Comparison of ENCODE assay signal across 1 cellular context in the genomic region with DNA sequence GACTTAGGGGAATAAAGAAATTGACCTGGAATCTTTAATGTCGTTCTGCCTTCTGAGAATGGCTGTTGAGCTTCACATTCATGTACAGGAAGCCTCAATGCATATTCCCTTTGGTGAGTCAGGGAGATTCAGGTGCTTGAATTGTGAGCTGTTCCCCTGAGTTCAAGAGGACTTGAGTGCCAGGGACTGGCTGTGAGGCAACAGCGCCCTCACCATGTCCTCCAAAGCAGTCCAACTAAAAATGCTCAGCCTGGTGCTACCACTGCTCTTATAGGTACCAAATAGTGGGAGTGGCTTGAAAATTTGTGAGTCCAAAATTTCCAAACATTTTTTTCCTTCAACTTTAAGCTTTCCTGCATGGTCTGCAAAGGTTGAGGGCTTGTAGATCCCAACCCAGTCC.
TF ChIP-seq lines count a peak whose summit lies in the region.

No MANE protein-coding gene starts in this region.

TF ChIP-seq in K562, 482 proteins besides CTCF, POLR2A, EP300 and RAD21:
- no peak for TF ChIP-seq CHD1 (IDR thresholded peaks at IDR 0.05; ENCODE audit: low read length)
- TF ChIP-seq, protein P1, sequence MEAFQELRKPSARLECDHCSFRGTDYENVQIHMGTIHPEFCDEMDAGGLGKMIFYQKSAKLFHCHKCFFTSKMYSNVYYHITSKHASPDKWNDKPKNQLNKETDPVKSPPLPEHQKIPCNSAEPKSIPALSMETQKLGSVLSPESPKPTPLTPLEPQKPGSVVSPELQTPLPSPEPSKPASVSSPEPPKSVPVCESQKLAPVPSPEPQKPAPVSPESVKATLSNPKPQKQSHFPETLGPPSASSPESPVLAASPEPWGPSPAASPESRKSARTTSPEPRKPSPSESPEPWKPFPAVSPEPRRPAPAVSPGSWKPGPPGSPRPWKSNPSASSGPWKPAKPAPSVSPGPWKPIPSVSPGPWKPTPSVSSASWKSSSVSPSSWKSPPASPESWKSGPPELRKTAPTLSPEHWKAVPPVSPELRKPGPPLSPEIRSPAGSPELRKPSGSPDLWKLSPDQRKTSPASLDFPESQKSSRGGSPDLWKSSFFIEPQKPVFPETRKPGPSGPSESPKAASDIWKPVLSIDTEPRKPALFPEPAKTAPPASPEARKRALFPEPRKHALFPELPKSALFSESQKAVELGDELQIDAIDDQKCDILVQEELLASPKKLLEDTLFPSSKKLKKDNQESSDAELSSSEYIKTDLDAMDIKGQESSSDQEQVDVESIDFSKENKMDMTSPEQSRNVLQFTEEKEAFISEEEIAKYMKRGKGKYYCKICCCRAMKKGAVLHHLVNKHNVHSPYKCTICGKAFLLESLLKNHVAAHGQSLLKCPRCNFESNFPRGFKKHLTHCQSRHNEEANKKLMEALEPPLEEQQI (IDR thresholded peaks at IDR 0.05): no peak
- TF ChIP-seq JUN (IDR thresholded peaks at IDR 0.05; ENCODE audit: borderline replicate concordance, low read depth, low read length): no peak
- no peak for TF ChIP-seq JUN (CRISPR knock-in tag; IDR thresholded peaks at IDR 0.05; ENCODE audit: borderline replicate concordance)
- TF ChIP-seq, protein P2, sequence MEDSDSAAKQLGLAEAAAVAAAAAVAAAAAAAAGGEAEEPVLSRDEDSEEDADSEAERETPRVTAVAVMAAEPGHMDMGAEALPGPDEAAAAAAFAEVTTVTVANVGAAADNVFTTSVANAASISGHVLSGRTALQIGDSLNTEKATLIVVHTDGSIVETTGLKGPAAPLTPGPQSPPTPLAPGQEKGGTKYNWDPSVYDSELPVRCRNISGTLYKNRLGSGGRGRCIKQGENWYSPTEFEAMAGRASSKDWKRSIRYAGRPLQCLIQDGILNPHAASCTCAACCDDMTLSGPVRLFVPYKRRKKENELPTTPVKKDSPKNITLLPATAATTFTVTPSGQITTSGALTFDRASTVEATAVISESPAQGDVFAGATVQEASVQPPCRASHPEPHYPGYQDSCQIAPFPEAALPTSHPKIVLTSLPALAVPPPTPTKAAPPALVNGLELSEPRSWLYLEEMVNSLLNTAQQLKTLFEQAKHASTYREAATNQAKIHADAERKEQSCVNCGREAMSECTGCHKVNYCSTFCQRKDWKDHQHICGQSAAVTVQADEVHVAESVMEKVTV (CRISPR knock-in tag; IDR thresholded peaks at IDR 0.05): peak; percentile 16; the same call in 1 of the 2 replicates
- TF ChIP-seq, protein P3, sequence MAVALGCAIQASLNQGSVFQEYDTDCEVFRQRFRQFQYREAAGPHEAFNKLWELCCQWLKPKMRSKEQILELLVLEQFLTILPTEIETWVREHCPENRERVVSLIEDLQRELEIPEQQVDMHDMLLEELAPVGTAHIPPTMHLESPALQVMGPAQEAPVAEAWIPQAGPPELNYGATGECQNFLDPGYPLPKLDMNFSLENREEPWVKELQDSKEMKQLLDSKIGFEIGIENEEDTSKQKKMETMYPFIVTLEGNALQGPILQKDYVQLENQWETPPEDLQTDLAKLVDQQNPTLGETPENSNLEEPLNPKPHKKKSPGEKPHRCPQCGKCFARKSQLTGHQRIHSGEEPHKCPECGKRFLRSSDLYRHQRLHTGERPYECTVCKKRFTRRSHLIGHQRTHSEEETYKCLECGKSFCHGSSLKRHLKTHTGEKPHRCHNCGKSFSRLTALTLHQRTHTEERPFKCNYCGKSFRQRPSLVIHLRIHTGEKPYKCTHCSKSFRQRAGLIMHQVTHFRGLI (CRISPR knock-in tag; IDR thresholded peaks at IDR 0.05): no peak
- TF ChIP-seq GTF2E2 (tag; IDR thresholded peaks at IDR 0.05): no peak
- no peak for TF ChIP-seq KDM1A (IDR thresholded peaks at IDR 0.05)
- TF ChIP-seq, protein P4, sequence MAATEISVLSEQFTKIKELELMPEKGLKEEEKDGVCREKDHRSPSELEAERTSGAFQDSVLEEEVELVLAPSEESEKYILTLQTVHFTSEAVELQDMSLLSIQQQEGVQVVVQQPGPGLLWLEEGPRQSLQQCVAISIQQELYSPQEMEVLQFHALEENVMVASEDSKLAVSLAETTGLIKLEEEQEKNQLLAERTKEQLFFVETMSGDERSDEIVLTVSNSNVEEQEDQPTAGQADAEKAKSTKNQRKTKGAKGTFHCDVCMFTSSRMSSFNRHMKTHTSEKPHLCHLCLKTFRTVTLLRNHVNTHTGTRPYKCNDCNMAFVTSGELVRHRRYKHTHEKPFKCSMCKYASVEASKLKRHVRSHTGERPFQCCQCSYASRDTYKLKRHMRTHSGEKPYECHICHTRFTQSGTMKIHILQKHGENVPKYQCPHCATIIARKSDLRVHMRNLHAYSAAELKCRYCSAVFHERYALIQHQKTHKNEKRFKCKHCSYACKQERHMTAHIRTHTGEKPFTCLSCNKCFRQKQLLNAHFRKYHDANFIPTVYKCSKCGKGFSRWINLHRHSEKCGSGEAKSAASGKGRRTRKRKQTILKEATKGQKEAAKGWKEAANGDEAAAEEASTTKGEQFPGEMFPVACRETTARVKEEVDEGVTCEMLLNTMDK (IDR thresholded peaks at IDR 0.05; ENCODE audit: borderline replicate concordance, insufficient read depth, low read depth, low read length, poor library complexity, severe bottlenecking): no peak
- TF ChIP-seq SMC3 (conservative IDR thresholded peaks at IDR 0.05; ENCODE audit: insufficient read depth, low read depth, low read length): peak; percentile 28; the same call in 1 of the 2 replicates
- no peak for TF ChIP-seq ZNF165 (CRISPR knock-in tag; IDR thresholded peaks at IDR 0.05; ENCODE audit: borderline replicate concordance)
